Comparison of ENCODE assay signal across 8 cellular contexts in the genomic region with DNA sequence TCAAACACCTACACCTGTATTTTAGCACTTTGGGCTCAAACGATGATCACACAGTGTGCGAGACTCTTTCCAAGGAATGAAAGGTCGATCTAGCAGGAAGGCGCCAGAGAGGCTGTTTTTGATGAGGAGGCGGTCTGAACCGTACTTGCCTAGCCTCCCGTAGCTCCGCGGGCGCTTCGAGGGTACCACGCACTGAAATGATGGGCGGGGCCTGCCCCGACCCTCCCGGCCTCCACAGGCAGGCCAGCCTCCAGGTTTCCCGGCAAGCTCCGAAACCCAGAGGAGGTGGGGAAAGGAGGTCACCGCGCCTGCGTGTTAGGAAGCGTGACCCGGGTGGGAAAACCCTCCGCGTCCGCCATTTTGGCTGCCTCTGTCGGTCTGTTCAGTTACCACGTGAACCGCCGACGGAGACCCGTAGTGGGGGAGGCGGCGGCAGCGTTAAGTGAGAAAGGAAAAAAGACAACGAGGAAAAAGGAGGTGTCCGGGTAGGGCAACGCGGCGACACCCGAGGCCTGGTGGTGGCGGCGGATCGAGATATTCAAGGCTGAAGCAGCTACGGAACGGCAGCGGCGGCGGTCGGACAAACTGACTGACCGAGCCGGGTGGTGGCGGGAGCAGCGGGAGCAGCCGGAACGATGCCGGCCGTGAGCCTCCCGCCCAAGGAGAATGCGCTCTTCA. TPM values are rescaled to one million over a fixed set of nuclear protein-coding genes. Genes with fewer than 3 reads are reported as not detected.
A peak's percentile ranks its signal among the peaks of the same experiment; 100 is the strongest.
DNase-seq lines count a peak whose midpoint lies in the region; ATAC-seq and TF ChIP-seq lines count a peak whose summit lies in the region.

Gene NAA15, plus strand, starts transcription at position 363 of the 678 bp plus-strand sequence. Its CDS starts 273 bp downstream, at position 636.

- H3K4me3 ChIP-seq in ACC112 (ENCODE audit: low read depth, low read length) (peak within 1 kb of the TSS; percentile 84), breast epithelium (peak within 1 kb of the TSS; percentile 80 to 99 (median 87)), iPS-18c (ENCODE audit: insufficient read depth, low read depth, low read length) (peak within 1 kb of the TSS; percentile 96), skin epidermis (peak within 1 kb of the TSS; percentile 83 to 100 (median 96))

- H3K79me2 ChIP-seq in ACC112 (ENCODE audit: control insufficient read depth, insufficient read depth, low read length, unreplicated experiment): peaks cover 62% of the 10 kb centered on the region

- ATAC-seq in GM18870 (IDR thresholded peaks at IDR 0.05; ENCODE audit: unreplicated experiment) (peak; percentile 75), HG03135 (IDR thresholded peaks at IDR 0.05; ENCODE audit: unreplicated experiment) (peak; percentile 84)

- TF ChIP-seq POLR2A in breast epithelium (IDR thresholded peaks at IDR 0.05): peak; percentile 68

- H3K4me1 ChIP-seq in ACC112 (ENCODE audit: control insufficient read depth, insufficient read depth, low read length, unreplicated experiment): peaks cover 17% of the 10 kb centered on the region
- H3K4me1 ChIP-seq in breast epithelium: peaks cover 0 to 4% of the 10 kb centered on the region in 2 donors

- no peak for TF ChIP-seq CTCF in VCaP (conservative IDR thresholded peaks at IDR 0.05)
- no peak for TF ChIP-seq CTCF in breast epithelium (IDR thresholded peaks at IDR 0.05)

- H3K36me3 ChIP-seq in ACC112 (ENCODE audit: insufficient read depth, low read length) (peaks cover 11% of the 10 kb centered on the region; the same call in 1 of the 2 replicates), breast epithelium (no peaks in the 10 kb centered on the region)

- no peaks in the 10 kb centered on the region for H3K9me3 ChIP-seq in breast epithelium
- no peaks in the 10 kb centered on the region for H3K9me3 ChIP-seq in iPS-18c (ENCODE audit: control insufficient read depth, insufficient read depth, low read length)

- DNase-seq in NCI-H2196 treated with DMSO at 0.1 percent for 48 hours (lab: John Stamatoyannopoulos, UW; ENCODE audit: unreplicated experiment) (peak; percentile 78), breast epithelium (ENCODE audit: low spot score in 2 of 2) (peak; percentile 96 to 97)

- H3K27me3 ChIP-seq in ACC112 (ENCODE audit: insufficient read depth, low read length) (no peaks in the 10 kb centered on the region), breast epithelium (no peaks in the 10 kb centered on the region)

- H3K27ac ChIP-seq in ACC112 (ENCODE audit: low read depth, low read length) (peak within 1 kb of the TSS; percentile 84), VCaP (peak within 1 kb of the TSS; percentile 92), breast epithelium (peak within 1 kb of the TSS; percentile 96), skin epidermis (peak within 1 kb of the TSS; percentile 77 to 99 (median 93))

- peak within 1 kb of the TSS; percentile 96 for H2AFZ ChIP-seq in ACC112 (ENCODE audit: low read length, unreplicated experiment)

- intact Hi-C loops in breast epithelium (cut with DNase I; ENCODE audit: low total_unique reads): no loop called here

RNA-seq across cellular contexts. Expression of gene NAA15, which starts in this region (rescaled TPM):
- 10 to 100 TPM; 28.5 to 49.9 (median 34.1) TPM for total RNA-seq in breast epithelium

Comparison
In these comparisons a context has a peak if more than half of its experiments do, and no peak if none do; other contexts are left out.
1. Peak in every context shown above with its lines: DNase-seq, ATAC-seq, H3K4me3 ChIP-seq and H3K27ac ChIP-seq.